Comparison of ENCODE assay signal across 9 cellular contexts in the genomic region with DNA sequence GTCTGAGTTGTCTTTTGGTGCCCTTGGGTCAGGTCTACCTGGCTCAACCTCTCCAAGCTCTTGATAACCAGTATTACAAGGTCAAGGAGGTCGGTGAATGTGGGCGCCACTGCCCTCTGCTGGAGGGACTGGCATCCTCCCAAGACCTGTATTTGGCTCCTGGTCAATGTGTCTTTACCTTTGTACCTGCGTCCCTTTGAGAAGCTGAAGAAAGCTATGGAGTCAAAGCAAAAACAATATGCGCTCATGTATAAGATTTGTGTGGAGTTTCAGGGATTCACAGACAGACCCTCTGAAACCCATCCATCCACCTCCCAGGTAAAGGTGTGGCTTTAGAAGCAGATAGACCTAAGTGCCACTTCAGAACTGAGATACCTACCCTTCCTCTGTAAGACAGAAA.
DNase-seq lines count a peak whose midpoint lies in the region; ATAC-seq and TF ChIP-seq lines count a peak whose summit lies in the region.
"Had no signal": no experiment of that assay in that cellular context is flagged by ENCODE, and none has a peak within 500 bp of the region (broad histone marks: within the 10 kb centered on the region; RNA-seq: fewer than 3 reads in every experiment).

No MANE protein-coding gene starts in this region.

- peaks cover 3% of the 10 kb centered on the region; the same call in 1 of the 2 replicates for H3K9me3 Mint-ChIP-seq in WTC11
- H3K9me3 Mint-ChIP-seq: T-helper 1 cell treated with Interleukin-12 subunit alpha and Interleukin-12 subunit beta and Interleukin-4 antibody, amounts not matched to agents 30 μg/mL and 1 μg/mL, for 36 hours had no signal

- no peak overlapping the region for H3K27ac Mint-ChIP-seq in WTC11
- H3K27ac Mint-ChIP-seq: T-helper 1 cell treated with Interleukin-12 subunit alpha and Interleukin-12 subunit beta and Interleukin-4 antibody, amounts not matched to agents 30 μg/mL and 1 μg/mL, for 36 hours had no signal

- H3K9me3 ChIP-seq in mammary epithelial cell (replicated peaks; ENCODE audit: insufficient read depth, low read length) (no peaks in the 10 kb centered on the region), lower lobe of right lung (no peaks in the 10 kb centered on the region), sigmoid colon (no peaks in the 10 kb centered on the region)

- dilution Hi-C loops in mammary epithelial cell (cut with HindIII; ENCODE audit: low sequenced_read_pairs) = loop anchor here (5.0 kb wide), 1 partner anchor 55 kb away; no protein-coding TSS in a partner anchor

- TF ChIP-seq CTCF in WTC11 (IDR thresholded peaks at IDR 0.05) = peak; percentile 78
- peak; percentile 81 to 83 for TF ChIP-seq CTCF in mammary epithelial cell (conservative IDR thresholded peaks at IDR 0.05 in 1 of 2, IDR thresholded peaks at IDR 0.05 in 1 of 2; ENCODE audit: extremely low read depth in 1 of 2, insufficient read depth in 1 of 2, low read depth in 1 of 2, low read length in 2 of 2)
- peak; percentile 78 for TF ChIP-seq CTCF in lower lobe of right lung (IDR thresholded peaks at IDR 0.05)
- TF ChIP-seq CTCF in sigmoid colon (IDR thresholded peaks at IDR 0.05) = peak in 2 of 4 experiments; percentile 33 to 49

- no peak overlapping the region for H3K27ac ChIP-seq in mammary epithelial cell (ENCODE audit: insufficient read depth, low read depth, low read length)
- H3K27ac ChIP-seq in lower lobe of right lung = no peak overlapping the region
- H3K27ac ChIP-seq in sigmoid colon = no peak overlapping the region

- no peaks in the 10 kb centered on the region for H3K27me3 ChIP-seq in mammary epithelial cell (ENCODE audit: insufficient read depth, low read length)
- no peaks in the 10 kb centered on the region for H3K27me3 ChIP-seq in lower lobe of right lung (ENCODE audit: low read depth)
- H3K27me3 ChIP-seq in sigmoid colon = no peaks in the 10 kb centered on the region

- DNase-seq in EH (ENCODE audit: low read depth) = peak; percentile 29
- peak; percentile 18 to 35 for DNase-seq in Kasumi-1 (lab: John Stamatoyannopoulos, UW)
- DNase-seq in WTC11 (ENCODE audit: low spot score) = peak; percentile 91
- DNase-seq in mammary epithelial cell = peak; percentile 42
- peak; percentile 79 for DNase-seq in lower lobe of right lung
- DNase-seq in stimulated activated CD8-positive, alpha-beta memory T cell treated with anti-CD3 and anti-CD28 coated beads, Interleukin-7, amount 100 ng/mL, for 1 hour (ENCODE audit: low read depth in 2 of 2) = peak; percentile 53 to 65
- no peak for DNase-seq in sigmoid colon

- no peaks in the 10 kb centered on the region for H3K36me3 ChIP-seq in mammary epithelial cell (ENCODE audit: insufficient read depth, low read length)
- no peaks in the 10 kb centered on the region for H3K36me3 ChIP-seq in lower lobe of right lung
- no peaks in the 10 kb centered on the region for H3K36me3 ChIP-seq in sigmoid colon

- H3K4me3 ChIP-seq in mammary epithelial cell (replicated peaks in 1 of 3; ENCODE audit: insufficient read depth in 1 of 3, low read depth in 2 of 3, low read length in 3 of 3) (no peak overlapping the region), lower lobe of right lung (no peak overlapping the region), sigmoid colon (no peak overlapping the region)

- CTCF ChIA-PET in WTC11 (lab: Charles Lee) = interaction anchor here (0.5 to 3.4 kb wide), 82 partner anchors 9 to 314 kb away, joined by 3 to 60 read pairs (median 6); a partner anchor contains a TSS
- CTCF ChIA-PET in mammary epithelial cell (lab: Charles Lee; ENCODE audit: low non-redundant PET) = interaction anchor here (0.5 to 0.6 kb wide), 4 partner anchors 16 to 94 kb away, joined by 3 to 7 read pairs (median 4); no protein-coding TSS in a partner anchor

- H3K9ac ChIP-seq in mammary epithelial cell (ENCODE audit: insufficient read depth, low read length) = no peak overlapping the region

- TF ChIP-seq EP300 in sigmoid colon (IDR thresholded peaks at IDR 0.05) = no peak

- H3K4me2 ChIP-seq in mammary epithelial cell (ENCODE audit: insufficient read depth, low read depth, low read length) = no peak overlapping the region

- no peaks in the 10 kb centered on the region; the same call in 1 of the 2 replicates for H3K27me3 Mint-ChIP-seq in WTC11 (ENCODE audit: low read depth)

- TF ChIP-seq POLR2A in sigmoid colon (IDR thresholded peaks at IDR 0.05) = no peak

- whole genome bisulfite sequencing in mammary epithelial cell (ENCODE audit: low coverage, missing lambda C conversion rate) = 22% methylated on average over 4 of the region's 4 CpGs
- WGBS in sigmoid colon, 2 donors = 10 to 29% methylated on average over 4 of the region's 4 CpGs

- intact Hi-C loops in mammary epithelial cell (cut with micrococcal nuclease) = loop anchor here (1.0 to 2.0 kb wide), 5 partner anchors 71 to 238 kb away; no protein-coding TSS in a partner anchor
- intact Hi-C loops in lower lobe of right lung (cut with DNase I) = no loop called here
- intact Hi-C loops in sigmoid colon (cut with DNase I) = no loop called here

- POLR2A ChIA-PET in WTC11 (lab: Charles Lee) = interaction anchor here (0.7 to 1.4 kb wide), 4 partner anchors 14 to 244 kb away, joined by 3 to 4 read pairs (median 3); a partner anchor contains a TSS

- H3K4me1 Mint-ChIP-seq in WTC11 = no peaks in the 10 kb centered on the region

- no peaks in the 10 kb centered on the region for H3K4me1 ChIP-seq in mammary epithelial cell (ENCODE audit: insufficient read depth, low read length)
- H3K4me1 ChIP-seq in lower lobe of right lung = peaks cover 4% of the 10 kb centered on the region
- no peaks in the 10 kb centered on the region for H3K4me1 ChIP-seq in sigmoid colon

- peak; percentile 99 for ATAC-seq in WTC11
- peak; percentile 91 to 95 for ATAC-seq in lower lobe of right lung
- ATAC-seq in HG03342 (IDR thresholded peaks at IDR 0.05; ENCODE audit: unreplicated experiment) = no peak

- H3K4me3 Mint-ChIP-seq in WTC11 = no peak overlapping the region
- H3K4me3 Mint-ChIP-seq: T-helper 1 cell treated with Interleukin-12 subunit alpha and Interleukin-12 subunit beta and Interleukin-4 antibody, amounts not matched to agents 30 μg/mL and 1 μg/mL, for 36 hours had no signal

- H3K79me2 ChIP-seq in mammary epithelial cell (ENCODE audit: insufficient read depth, low read length) = no peaks in the 10 kb centered on the region

- H3K36me3 Mint-ChIP-seq in WTC11 = no peaks in the 10 kb centered on the region

- H2AFZ ChIP-seq in mammary epithelial cell (ENCODE audit: low read depth, low read length) = no peak overlapping the region

- no peaks in the 10 kb centered on the region for H4K20me1 ChIP-seq in mammary epithelial cell (ENCODE audit: insufficient read depth, low read length)

- BruUV-seq in mammary epithelial cell (replicated peaks; lab: Mats Ljungman, UMichigan) = no TSS peak

- in situ Hi-C loops in mammary epithelial cell (cut with MboI; ENCODE audit: low sequenced_read_pairs in 2 of 2) = loop anchor here in 1 of 2 donors (5.0 to 10.0 kb wide), 2 partner anchors 95 to 218 kb away; a partner anchor contains a TSS

TF ChIP-seq in WTC11, 78 proteins besides CTCF, POLR2A, EP300 and RAD21:
- TF ChIP-seq HMGA2 (CRISPR knock-in tag; IDR thresholded peaks at IDR 0.05) (no peak), SP1 (CRISPR knock-in tag; conservative IDR thresholded peaks at IDR 0.05) (0 out of 2 replicates have a peak, but pooled peaks have one; percentile 17)
